8 cellular contexts compared by ENCODE assay signal in genomic region chr2:160224060-160224459, GRCh38. TPM values are rescaled to one million over a fixed set of nuclear protein-coding genes. Genes with fewer than 3 reads are reported as not detected.
DNase-seq lines count a peak whose midpoint lies in the region; ATAC-seq and TF ChIP-seq lines count a peak whose summit lies in the region.

No MANE protein-coding gene starts in this region.

- TF ChIP-seq RAD21 in SK-N-SH (IDR thresholded peaks at IDR 0.05; ENCODE audit: low read length): no peak

- no peaks in the 10 kb centered on the region for H3K36me3 Mint-ChIP-seq in stimulated activated naive CD8-positive, alpha-beta T cell treated with anti-CD3 and anti-CD28 coated beads, Interleukin-15, Interleukin-2, amounts not matched to agents 100 ng/mL and 50 ng/mL, for 24 hours (ENCODE audit: low read depth)

- peaks cover 11% of the 10 kb centered on the region for H3K27me3 Mint-ChIP-seq in stimulated activated naive CD8-positive, alpha-beta T cell treated with anti-CD3 and anti-CD28 coated beads, Interleukin-15, Interleukin-2, amounts not matched to agents 100 ng/mL and 50 ng/mL, for 24 hours

- DNase-seq in AG04450 (ENCODE audit: low read depth, low spot score) (peak; percentile 71), SK-N-SH (no peak), esophagus squamous epithelium (lab: John Stamatoyannopoulos, UW) (no peak), NCI-H526 treated with DMSO at 0.1 percent for 48 hours (lab: John Stamatoyannopoulos, UW) (no peak), NCI-H1930 (lab: John Stamatoyannopoulos, UW) (no peak)

- H3K4me1 Mint-ChIP-seq in stimulated activated naive CD8-positive, alpha-beta T cell treated with anti-CD3 and anti-CD28 coated beads, Interleukin-15, Interleukin-2, amounts not matched to agents 100 ng/mL and 50 ng/mL, for 24 hours (ENCODE audit: low read depth): peaks cover 50% of the 10 kb centered on the region

- TF ChIP-seq POLR2A in esophagus squamous epithelium (IDR thresholded peaks at IDR 0.05): no peak

- H4K20me1 ChIP-seq in SK-N-SH (ENCODE audit: insufficient read depth): no peaks in the 10 kb centered on the region

- peaks cover 40% of the 10 kb centered on the region for H3F3A ChIP-seq in SK-N-SH (replicated peaks; ENCODE audit: insufficient read depth)

- no peaks in the 10 kb centered on the region for H3K9me2 ChIP-seq in SK-N-SH

- H3K4me3 ChIP-seq in AG04450 (ENCODE audit: low read depth, low read length): peak overlapping the region; percentile 7; the same call in 1 of the 2 replicates
- peak overlapping the region; percentile 4 to 16; a peak in 1 of 4 replicates for H3K4me3 ChIP-seq in SK-N-SH (ENCODE audit: low read depth in 2 of 2, low read length in 1 of 2)
- H3K4me3 ChIP-seq in esophagus squamous epithelium: no peak overlapping the region

- H3K27ac Mint-ChIP-seq in stimulated activated naive CD8-positive, alpha-beta T cell treated with anti-CD3 and anti-CD28 coated beads, Interleukin-15, Interleukin-2, amounts not matched to agents 100 ng/mL and 50 ng/mL, for 24 hours: peak overlapping the region; percentile 84

- TF ChIP-seq CTCF in AG04450 (IDR thresholded peaks at IDR 0.05; ENCODE audit: low read depth, low read length) (no peak), SK-N-SH (IDR thresholded peaks at IDR 0.05) (no peak), esophagus squamous epithelium (IDR thresholded peaks at IDR 0.05) (no peak)

- peak overlapping the region; percentile 24 for H3K4me3 Mint-ChIP-seq in stimulated activated naive CD8-positive, alpha-beta T cell treated with anti-CD3 and anti-CD28 coated beads, Interleukin-15, Interleukin-2, amounts not matched to agents 100 ng/mL and 50 ng/mL, for 24 hours

- peaks cover 3% of the 10 kb centered on the region; the same call in 1 of the 2 replicates for H3K9me3 ChIP-seq in AG04450 (ENCODE audit: control insufficient read depth, insufficient read depth, low read length)
- H3K9me3 ChIP-seq in SK-N-SH: no peaks in the 10 kb centered on the region
- no peaks in the 10 kb centered on the region for H3K9me3 ChIP-seq in esophagus squamous epithelium

- no peaks in the 10 kb centered on the region for H3K79me2 ChIP-seq in SK-N-SH (ENCODE audit: insufficient read depth)

- H3K9ac ChIP-seq in SK-N-SH: peak overlapping the region; percentile 50; the same call in 1 of the 2 replicates

- H3K27me3 ChIP-seq in AG04450 (ENCODE audit: control insufficient read depth, insufficient read depth, low read length): no peaks in the 10 kb centered on the region
- no peaks in the 10 kb centered on the region for H3K27me3 ChIP-seq in SK-N-SH (ENCODE audit: insufficient read depth)
- no peaks in the 10 kb centered on the region for H3K27me3 ChIP-seq in esophagus squamous epithelium

- peak in 1 of 2 experiments; percentile 79; a peak in 1 of 4 replicates for TF ChIP-seq EP300 in SK-N-SH (IDR thresholded peaks at IDR 0.05; ENCODE audit: borderline replicate concordance in 1 of 2, low read depth in 1 of 2, low read length in 1 of 2)

- 6% methylated on average over 3 of the region's 3 CpGs for WGBS in SK-N-SH (ENCODE audit: low lambda C conversion rate)
- 23 to 31% methylated on average over 3 of the region's 3 CpGs for WGBS in esophagus squamous epithelium, 2 donors

- intact Hi-C loops in esophagus squamous epithelium (cut with DNase I): no loop called here

- CTCF ChIA-PET in AG04450 (lab: Charles Lee): interaction anchor here (3.9 kb wide), 1 partner anchor 28 kb away, joined by 18 read pairs; no protein-coding TSS in a partner anchor
- CTCF ChIA-PET in SK-N-SH (lab: Yijun Ruan, JAX): interaction anchor here (0.9 to 1.8 kb wide), 4 partner anchors 28 to 771 kb away, joined by 3 to 6 read pairs (median 4); no protein-coding TSS in a partner anchor

- H3K36me3 ChIP-seq in SK-N-SH (replicated peaks in 1 of 2; ENCODE audit: control insufficient read depth in 1 of 2, insufficient read depth in 2 of 2, low read length in 1 of 2): no peaks in the 10 kb centered on the region
- H3K36me3 ChIP-seq in esophagus squamous epithelium: no peaks in the 10 kb centered on the region

- peak overlapping the region; percentile 71 for H3K27ac ChIP-seq in AG04450 (ENCODE audit: low read depth, low read length)
- peak overlapping the region; percentile 96 to 98 for H3K27ac ChIP-seq in SK-N-SH (ENCODE audit: low read depth in 2 of 2, low read length in 1 of 2)
- peak overlapping the region; percentile 81 to 89 (median 84) for H3K27ac ChIP-seq in esophagus squamous epithelium

- POLR2A ChIA-PET in AG04450 (lab: Yijun Ruan, JAX) (no interaction called here), SK-N-SH (lab: Yijun Ruan, JAX) (no interaction called here)

- no peak overlapping the region for H2AFZ ChIP-seq in SK-N-SH (ENCODE audit: low read depth)

- H3K4me2 ChIP-seq in SK-N-SH: peak overlapping the region; percentile 45

- no peaks in the 10 kb centered on the region for H3K9me3 Mint-ChIP-seq in stimulated activated naive CD8-positive, alpha-beta T cell treated with anti-CD3 and anti-CD28 coated beads, Interleukin-15, Interleukin-2, amounts not matched to agents 100 ng/mL and 50 ng/mL, for 24 hours

- peaks cover 38 to 78% of the 10 kb centered on the region in 2 experiments for H3K4me1 ChIP-seq in SK-N-SH (ENCODE audit: control insufficient read depth in 1 of 2, insufficient read depth in 2 of 2, low read depth in 1 of 2, low read length in 1 of 2)
- peaks cover 57 to 100% (median 65%) of the 10 kb centered on the region in 3 donors for H3K4me1 ChIP-seq in esophagus squamous epithelium

- ATAC-seq in GM18867 (IDR thresholded peaks at IDR 0.05; ENCODE audit: unreplicated experiment) (peak; percentile 93), HG02970 (IDR thresholded peaks at IDR 0.05; ENCODE audit: low FRiP score, unreplicated experiment) (peak; percentile 94)

TF ChIP-seq in SK-N-SH, 30 proteins besides CTCF, POLR2A, EP300 and RAD21 (continues in another document):
- TF ChIP-seq FOSL2 (IDR thresholded peaks at IDR 0.05; ENCODE audit: borderline replicate concordance, low read depth) (peak; percentile 100), REST (IDR thresholded peaks at IDR 0.05; ENCODE audit: low read depth, low read length) (no peak), MXI1 (IDR thresholded peaks at IDR 0.05; ENCODE audit: low read depth, low read length) (no peak), NFIC (IDR thresholded peaks at IDR 0.05; ENCODE audit: borderline replicate concordance) (peak; percentile 57; the same call in 1 of the 2 replicates), RCOR1 (IDR thresholded peaks at IDR 0.05; ENCODE audit: low read length) (no peak), SMC3 (IDR thresholded peaks at IDR 0.05; ENCODE audit: low read depth, low read length) (no peak), POLR2AphosphoS5 (IDR thresholded peaks at IDR 0.05; ENCODE audit: low read depth, low read length) (no peak), NRF1 (IDR thresholded peaks at IDR 0.05; ENCODE audit: low read depth, low read length) (no peak), USF2 (IDR thresholded peaks at IDR 0.05; ENCODE audit: borderline replicate concordance, low read depth, low read length) (no peak), GATA2 (CRISPR knock-in tag; IDR thresholded peaks at IDR 0.05) (no peak), USF1 (IDR thresholded peaks at IDR 0.05; ENCODE audit: borderline replicate concordance, low read depth) (no peak), CHD2 (IDR thresholded peaks at IDR 0.05; ENCODE audit: low read length, partially characterized antibody) (no peak), YY1 (IDR thresholded peaks at IDR 0.05; ENCODE audit: low read depth) (peak; percentile 23; the same call in 1 of the 2 replicates), EZH2phosphoT487 (IDR thresholded peaks at IDR 0.05; ENCODE audit: borderline replicate concordance, low read depth) (no peak)

RNA-seq across cellular contexts. Expression of gene ITGB6, which starts 24.0 kb away (rescaled TPM):
- polyA plus RNA-seq in AG04450 (2011; rRNA removed) (not detected in 2 replicates), SK-N-SH (2012; rRNA removed) (0.10 and 0.13 TPM in 2 replicates)
- polyA minus RNA-seq in AG04450 (2011; rRNA and poly(A)+ RNA removed): not detected in 2 replicates
- 0.13 and 0.15 TPM in 2 replicates for polyA plus RNA-seq in SK-N-SH (2012; cell fraction: cytosol; rRNA removed)
- polyA plus RNA-seq in SK-N-SH (2012; cell fraction: nucleus; rRNA removed): 0.26 TPM in 2 replicates
- 10 to 100 TPM; 25.3 to 42.2 (median 33.6) TPM for total RNA-seq in esophagus squamous epithelium

Comparison
In these comparisons a context has a peak if more than half of its experiments do, and no peak if none do; other contexts are left out.
1. H3K4me3 ChIP-seq: peak in AG04450 (single experiment) and SK-N-SH (2 of 2); none in esophagus squamous epithelium (0 of 4).
2. Peak in every context shown above with its lines, with median percentiles within 50 percentile points of each other: H3K27ac ChIP-seq.